In the genomic region with DNA sequence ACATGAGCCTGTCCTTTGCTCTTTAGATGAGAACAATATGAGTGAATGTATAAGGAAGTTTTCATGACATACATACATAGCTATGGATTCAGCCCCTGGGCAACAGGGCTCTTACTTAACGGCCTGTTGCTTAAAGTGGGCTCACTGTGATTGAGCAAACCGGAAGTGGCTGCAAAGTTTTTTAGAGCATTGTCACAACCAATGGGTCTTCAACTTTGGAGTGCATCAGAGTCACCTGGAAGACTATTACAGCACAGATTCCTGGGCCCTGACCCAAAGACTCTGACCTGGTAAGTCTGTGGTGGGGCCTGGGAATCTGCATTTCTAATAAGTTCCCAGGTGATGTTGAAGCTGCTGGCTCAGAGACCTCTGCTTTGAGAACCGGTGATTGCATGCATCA, we compare ENCODE assay signal across 20 cellular contexts.
A peak's percentile ranks its signal among the peaks of the same experiment; 100 is the strongest.
DNase-seq lines count a peak whose midpoint lies in the region; ATAC-seq, FAIRE-seq and TF ChIP-seq lines count a peak whose summit lies in the region.
"Had no signal": no experiment of that assay in that cellular context is flagged by ENCODE, and none has a peak within 500 bp of the region (broad histone marks: within the 10 kb centered on the region; RNA-seq: fewer than 3 reads in every experiment).

No MANE protein-coding gene starts in this region.

- TF ChIP-seq CTCF in HFFc6 (IDR thresholded peaks at IDR 0.05) (no peak), bronchial epithelial cell (IDR thresholded peaks at IDR 0.05; ENCODE audit: insufficient read depth, low read length, severe bottlenecking) (no peak), kidney (IDR thresholded peaks at IDR 0.05; ENCODE audit: borderline replicate concordance, extremely low read depth, insufficient read depth) (no peak), body of pancreas (IDR thresholded peaks at IDR 0.05) (no peak)

- peak; percentile 14 for DNase-seq in HFFc6
- peak; percentile 64 for DNase-seq in NOMO-1 treated with dmso at 0.1 percent for 144 hours (lab: John Stamatoyannopoulos, UW; ENCODE audit: unreplicated experiment)
- peak; percentile 26 for DNase-seq in bronchial epithelial cell (ENCODE audit: low read depth)
- peak; percentile 37 for DNase-seq in iris pigment epithelial cell (ENCODE audit: low read depth)
- DNase-seq in nucleus accumbens (lab: John Stamatoyannopoulos, UW), result no peak
- no peak for DNase-seq in stimulated activated CD4-positive, alpha-beta T cell treated with anti-CD3 and anti-CD28 coated beads, Interleukin-2, amount 100 ng/mL, for 48 hours
- DNase-seq in kidney, result no peak
- no peak for DNase-seq in body of pancreas
- DNase-seq: ACHN; Calu3; CD4-positive, alpha-beta T cell; GDM1; H7; Kasumi-1; NCI-H1048; NCI-H1694; RPMI8226; T-cell had no signal

- no peak overlapping the region for H3K27ac Mint-ChIP-seq in HFFc6
- H3K27ac Mint-ChIP-seq: B cell; CD4-positive, alpha-beta T cell; T-cell had no signal

- H3K4me1 Mint-ChIP-seq in HFFc6 (ENCODE audit: low read depth), result no peaks in the 10 kb centered on the region
- H3K4me1 Mint-ChIP-seq: T-cell had no signal

- no peaks in the 10 kb centered on the region for H3K36me3 ChIP-seq in bronchial epithelial cell (ENCODE audit: control insufficient read depth, insufficient read depth, low read length)
- H3K36me3 ChIP-seq in kidney (ENCODE audit: control insufficient read depth in 1 of 2, insufficient read depth in 2 of 2, low read length in 2 of 2), result no peaks in the 10 kb centered on the region
- no peaks in the 10 kb centered on the region for H3K36me3 ChIP-seq in body of pancreas (replicated peaks in 1 of 2; ENCODE audit: insufficient read depth in 1 of 2, low read depth in 2 of 2)

- intact Hi-C loops in kidney (cut with DNase I), result no loop called here
- intact Hi-C loops in body of pancreas (cut with DNase I), result no loop called here

- WGBS in body of pancreas, 2 donors, result 70 to 86% methylated on average over 3 of the region's 3 CpGs

- no peaks in the 10 kb centered on the region for H3K36me3 Mint-ChIP-seq in HFFc6 (ENCODE audit: low read depth)
- H3K36me3 Mint-ChIP-seq: T-cell had no signal

- no peak overlapping the region for H3K4me3 Mint-ChIP-seq in HFFc6
- H3K4me3 Mint-ChIP-seq: B cell; CD4-positive, alpha-beta T cell; T-cell had no signal

- no peak overlapping the region for H3K9ac ChIP-seq in kidney (ENCODE audit: low read length in 2 of 2)

- H3K27ac ChIP-seq in kidney (ENCODE audit: low read depth in 2 of 2, low read length in 2 of 2) (no peak overlapping the region), body of pancreas (no peak overlapping the region)
- H3K27ac ChIP-seq: SJSA1 had no signal

- TF ChIP-seq POLR2A in body of pancreas (IDR thresholded peaks at IDR 0.05), result no peak

- H3K27me3 ChIP-seq in bronchial epithelial cell (ENCODE audit: control insufficient read depth, insufficient read depth, low read length) (no peaks in the 10 kb centered on the region), body of pancreas (no peaks in the 10 kb centered on the region)
- H3K27me3 ChIP-seq: SJSA1 had no signal

- FAIRE-seq in bronchial epithelial cell (lab: Jason Lieb, UNC) (no peak), kidney (lab: Jason Lieb, UNC) (no peak)

- no peaks in the 10 kb centered on the region for H3K9me3 ChIP-seq in kidney (ENCODE audit: control insufficient read depth in 1 of 2, low read length in 2 of 2)
- no peaks in the 10 kb centered on the region for H3K9me3 ChIP-seq in body of pancreas
- H3K9me3 ChIP-seq: SJSA1 had no signal

- H3K4me3 ChIP-seq in bronchial epithelial cell (ENCODE audit: low read depth, low read length), result no peak overlapping the region
- H3K4me3 ChIP-seq in kidney (ENCODE audit: low read length in 2 of 2), result no peak overlapping the region
- no peak overlapping the region for H3K4me3 ChIP-seq in body of pancreas
- H3K4me3 ChIP-seq: SJSA1 had no signal

- no peaks in the 10 kb centered on the region for H3K9me3 Mint-ChIP-seq in HFFc6
- H3K9me3 Mint-ChIP-seq: CD4-positive, alpha-beta T cell; T-cell had no signal

- H3K4me1 ChIP-seq in kidney (ENCODE audit: control insufficient read depth in 1 of 2, insufficient read depth in 1 of 2, low read depth in 1 of 2, low read length in 2 of 2) (no peaks in the 10 kb centered on the region), body of pancreas (no peaks in the 10 kb centered on the region)

- H3K27me3 Mint-ChIP-seq in HFFc6 (ENCODE audit: insufficient read depth), result peaks cover 2% of the 10 kb centered on the region
- H3K27me3 Mint-ChIP-seq: B cell had no signal

- no peak for ATAC-seq in body of pancreas
- ATAC-seq: T-cell had no signal

Comparison
In these comparisons a context has a peak if more than half of its experiments do, and no peak if none do; other contexts are left out.
1. DNase-seq: peak in HFFc6 (single experiment), NOMO-1 treated with dmso at 0.1 percent for 144 hours (single experiment), bronchial epithelial cell (single experiment) and iris pigment epithelial cell (single experiment); none in nucleus accumbens (0 of 56), stimulated activated CD4-positive, alpha-beta T cell treated with anti-CD3 and anti-CD28 coated beads, Interleukin-2, amount 100 ng/mL, for 48 hours (0 of 2), kidney (single experiment) and body of pancreas (0 of 4).